Comparison of ENCODE assay signal across 8 cellular contexts in the genomic region with DNA sequence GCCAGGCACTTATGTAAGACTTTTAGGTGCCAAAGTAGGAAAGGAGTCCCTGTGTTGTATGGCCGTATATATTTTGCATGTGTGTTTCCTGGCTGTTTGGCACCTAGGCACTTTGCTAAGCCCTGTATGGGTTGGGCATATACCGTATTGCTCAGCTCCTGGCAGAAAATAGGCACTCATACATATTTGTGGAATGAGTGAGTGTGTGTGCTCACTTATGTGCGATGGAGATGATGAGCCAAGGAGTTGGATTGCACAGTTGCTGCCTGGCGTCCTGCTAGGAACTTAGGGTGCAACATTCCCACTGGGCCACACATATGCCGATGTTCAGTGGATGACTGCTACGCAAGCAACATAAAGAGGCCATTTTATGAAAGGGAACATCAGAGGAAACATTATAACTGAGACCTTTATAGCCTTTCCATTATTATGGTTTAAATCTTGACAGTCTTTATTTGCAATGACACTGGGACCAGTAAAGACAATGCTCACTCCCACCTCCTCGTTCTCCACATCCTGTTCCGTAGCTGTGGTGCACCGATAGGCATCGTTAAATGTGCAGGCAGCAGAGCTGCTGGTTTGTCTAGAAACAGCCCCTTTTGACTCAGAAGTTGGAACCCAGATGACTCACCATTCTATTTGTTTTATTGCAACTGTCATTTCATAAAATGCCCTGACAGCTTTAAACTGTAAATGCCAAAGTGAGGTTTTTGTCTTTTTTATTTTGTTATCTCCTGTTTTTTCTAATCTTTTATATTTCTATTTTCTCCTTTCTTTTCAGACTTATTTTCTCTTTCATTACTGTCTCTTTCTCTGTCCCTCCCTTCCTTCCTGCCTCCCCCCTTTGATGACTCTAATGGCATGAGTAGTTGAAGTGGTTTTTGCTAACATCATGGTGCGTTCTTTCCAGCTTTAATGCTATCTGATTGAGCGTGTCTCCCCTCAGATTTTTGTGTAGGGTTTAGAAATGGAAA. TPM values are rescaled to one million over a fixed set of nuclear protein-coding genes. Genes with fewer than 3 reads are reported as not detected.
A peak's percentile ranks its signal among the peaks of the same experiment; 100 is the strongest.
DNase-seq lines count a peak whose midpoint lies in the region; ATAC-seq and TF ChIP-seq lines count a peak whose summit lies in the region.

No MANE protein-coding gene starts in this region.

- POLR2A ChIA-PET in HEK293T (lab: Yijun Ruan, JAX): no interaction called here

- no peak for TF ChIP-seq CTCF in GM10266 (IDR thresholded peaks at IDR 0.05; ENCODE audit: control insufficient read depth, insufficient read depth, low read depth, missing control alignments)

- CTCF ChIA-PET in HEK293T (lab: Yijun Ruan, JAX): interaction anchor here (0.5 to 1.8 kb wide), 4 partner anchors 12 to 422 kb away, joined by 3 to 6 read pairs (median 4); no protein-coding TSS in a partner anchor

- peak; percentile 94 for ATAC-seq in esophagus mucosa

- DNase-seq in GM10266 (ENCODE audit: extremely low spot score) (peak; percentile 87), HEK293T (ENCODE audit: extremely low spot score) (no peak), NCI-H226 (peak; percentile 97), NCI-H1694 (lab: John Stamatoyannopoulos, UW) (no peak), cerebellar cortex (ENCODE audit: low spot score) (no peak)
- DNase-seq in activated CD8-positive, alpha-beta memory T cell treated with anti-CD3 and anti-CD28 coated beads for 1 hour (ENCODE audit: extremely low read depth in 1 of 2, low read depth in 1 of 2): peak; percentile 45 to 53
- peak; percentile 64 for DNase-seq in stimulated activated CD4-positive, alpha-beta T cell treated with anti-CD3 and anti-CD28 coated beads, Interleukin-12 subunit alpha, Interleukin-12 subunit beta, amount 100 ng/mL, for 4 hours

TF ChIP-seq in HEK293T, 16 proteins besides CTCF, POLR2A, EP300 and RAD21:
- TF ChIP-seq, protein P1, sequence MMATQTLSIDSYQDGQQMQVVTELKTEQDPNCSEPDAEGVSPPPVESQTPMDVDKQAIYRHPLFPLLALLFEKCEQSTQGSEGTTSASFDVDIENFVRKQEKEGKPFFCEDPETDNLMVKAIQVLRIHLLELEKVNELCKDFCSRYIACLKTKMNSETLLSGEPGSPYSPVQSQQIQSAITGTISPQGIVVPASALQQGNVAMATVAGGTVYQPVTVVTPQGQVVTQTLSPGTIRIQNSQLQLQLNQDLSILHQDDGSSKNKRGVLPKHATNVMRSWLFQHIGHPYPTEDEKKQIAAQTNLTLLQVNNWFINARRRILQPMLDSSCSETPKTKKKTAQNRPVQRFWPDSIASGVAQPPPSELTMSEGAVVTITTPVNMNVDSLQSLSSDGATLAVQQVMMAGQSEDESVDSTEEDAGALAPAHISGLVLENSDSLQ (IDR thresholded peaks at IDR 0.05): peak; percentile 35; the same call in 1 of the 2 replicates
- TF ChIP-seq NFRKB (IDR thresholded peaks at IDR 0.05) (no peak), FOXA1 (IDR thresholded peaks at IDR 0.05) (no peak)

RNA-seq across cellular contexts. Expression of gene PEX14, which starts 36.1 kb away (rescaled TPM):
- 16.2 TPM for total RNA-seq in esophagus mucosa

RNA-seq across cellular contexts. Expression of gene DFFA, which starts 38.5 kb away (rescaled TPM):
- 31.6 TPM for total RNA-seq in esophagus mucosa

Comparison
In these comparisons a context has a peak if more than half of its experiments do, and no peak if none do; other contexts are left out.
1. DNase-seq: peak in GM10266 (single experiment), NCI-H226 (single experiment), activated CD8-positive, alpha-beta memory T cell treated with anti-CD3 and anti-CD28 coated beads for 1 hour (2 of 2) and stimulated activated CD4-positive, alpha-beta T cell treated with anti-CD3 and anti-CD28 coated beads, Interleukin-12 subunit alpha, Interleukin-12 subunit beta, amount 100 ng/mL, for 4 hours (single experiment); none in HEK293T (single experiment), NCI-H1694 (single experiment) and cerebellar cortex (single experiment).